In genomic region chrX:130083656-130084382, GRCh38 we compare ENCODE assay signal across 8 cellular contexts.
A peak's percentile ranks its signal among the peaks of the same experiment; 100 is the strongest.
DNase-seq lines count a peak whose midpoint lies in the region; ATAC-seq and TF ChIP-seq lines count a peak whose summit lies in the region.
"Had no signal": no experiment of that assay in that cellular context is flagged by ENCODE, and none has a peak within 500 bp of the region (broad histone marks: within the 10 kb centered on the region; RNA-seq: fewer than 3 reads in every experiment).

No MANE protein-coding gene starts in this region.

- H3K27me3 Mint-ChIP-seq in T-helper 2 cell treated with Interferon-gamma antibody and Interleukin-4, amounts not matched to agents 5 μg/mL and 100 μg/mL, for 36 hours (ENCODE audit: low read depth): no peaks in the 10 kb centered on the region

- TF ChIP-seq POLR2A in GM19099 (IDR thresholded peaks at IDR 0.05; ENCODE audit: extremely low read depth, insufficient read length, low read depth): peak; percentile 33

- ATAC-seq in HG03039 (IDR thresholded peaks at IDR 0.05; ENCODE audit: unreplicated experiment): peak; percentile 28

- H3K4me3 Mint-ChIP-seq in T-helper 2 cell treated with Interferon-gamma antibody and Interleukin-4, amounts not matched to agents 5 μg/mL and 100 μg/mL, for 36 hours: peak overlapping the region; percentile 86

- H3K9me3 Mint-ChIP-seq in T-helper 2 cell treated with Interferon-gamma antibody and Interleukin-4, amounts not matched to agents 5 μg/mL and 100 μg/mL, for 36 hours: no peaks in the 10 kb centered on the region

- H3K36me3 Mint-ChIP-seq in T-helper 2 cell treated with Interferon-gamma antibody and Interleukin-4, amounts not matched to agents 5 μg/mL and 100 μg/mL, for 36 hours (ENCODE audit: low read depth): peaks cover 30% of the 10 kb centered on the region

- peaks cover 46% of the 10 kb centered on the region for H3K4me1 Mint-ChIP-seq in T-helper 2 cell treated with Interferon-gamma antibody and Interleukin-4, amounts not matched to agents 5 μg/mL and 100 μg/mL, for 36 hours (ENCODE audit: low read depth)

- H3K27ac ChIP-seq in skin epidermis: peak overlapping the region in 12 of 21 experiments; percentile 49 to 86 (median 75)
- H3K27ac ChIP-seq: SJSA1 had no signal

- DNase-seq in T-helper 2 cell treated with Interferon-gamma antibody and Interleukin-4, amounts not matched to agents 5 μg/mL and 100 μg/mL, for 36 hours (ENCODE audit: low spot score): no peak
- no peak for DNase-seq in LoVo (ENCODE audit: low spot score)
- no peak for DNase-seq in COR-L47 (lab: John Stamatoyannopoulos, UW)
- DNase-seq in EL: no peak

- H3K27ac Mint-ChIP-seq in T-helper 2 cell treated with Interferon-gamma antibody and Interleukin-4, amounts not matched to agents 5 μg/mL and 100 μg/mL, for 36 hours: peak overlapping the region; percentile 87

- H3K4me3 ChIP-seq in skin epidermis: peak overlapping the region in 1 of 7 experiments; percentile 3
- H3K4me3 ChIP-seq: SJSA1 had no signal
